Comparison of ENCODE assay signal across 20 cellular contexts in genomic region chr5:20694121-20694520, GRCh38.
"Had no signal": no experiment of that assay in that cellular context is flagged by ENCODE, and none has a peak within 500 bp of the region (broad histone marks: within the 10 kb centered on the region; RNA-seq: fewer than 3 reads in every experiment).

No MANE protein-coding gene starts in this region.

- ATAC-seq: activated CD8-positive, alpha-beta T cell treated with anti-CD3 and anti-CD28 coated beads, Interleukin-2, amount 10 ng/mL, durations not matched to agents 7 days and 5 days; activated naive CD8-positive, alpha-beta T cell treated with anti-CD3 and anti-CD28 coated beads, Interleukin-2, amount 50 U/mL, for 24 hours; left ventricle myocardium superior; naive thymus-derived CD8-positive, alpha-beta T cell; pancreas; sciatic nerve had no signal

- H3K4me1 Mint-ChIP-seq: activated B cell treated with CpG ODN at 0.5 μM for 24 hours; activated naive CD8-positive, alpha-beta T cell treated with anti-CD3 and anti-CD28 coated beads, Interleukin-2, amount 50 U/mL, for 24 hours; endodermal cell; naive thymus-derived CD8-positive, alpha-beta T cell had no signal

- H3K4me1 ChIP-seq: ascending aorta, pancreas, stomach, testis, upper lobe of left lung had no signal

- H3K27ac ChIP-seq: ascending aorta, cardiac muscle cell, dorsolateral prefrontal cortex, pancreas, stomach, testis, upper lobe of left lung had no signal

- H3K4me3 ChIP-seq: ascending aorta, cardiac muscle cell, dorsolateral prefrontal cortex, pancreas, stomach, testis, upper lobe of left lung had no signal

- DNase-seq: activated B cell treated with CpG ODN at 0.5 μM for 24 hours; activated CD4-positive, alpha-beta T cell treated with anti-CD3 and anti-CD28 coated beads for 48 hours; activated CD8-positive, alpha-beta memory T cell treated with anti-CD3 and anti-CD28 coated beads, Interleukin-2, amount 50 U/mL, for 4 hours; activated CD8-positive, alpha-beta T cell treated with anti-CD3 and anti-CD28 coated beads, Interleukin-2, amount 10 ng/mL, durations not matched to agents 7 days and 5 days; activated naive CD8-positive, alpha-beta T cell treated with anti-CD3 and anti-CD28 coated beads, Interleukin-2, amount 50 U/mL, for 24 hours; activated T-cell treated with anti-CD3 and anti-CD28 coated beads, Interleukin-2, amount 50 U/mL, for 48 hours; dorsolateral prefrontal cortex; endodermal cell; erythroblast; hippocampal formation; left ventricle myocardium superior; mesenchymal stem cell; naive thymus-derived CD8-positive, alpha-beta T cell; pancreas; stomach; testis had no signal

- H3K27ac Mint-ChIP-seq: activated B cell treated with CpG ODN at 0.5 μM for 24 hours; activated CD8-positive, alpha-beta T cell treated with anti-CD3 and anti-CD28 coated beads, Interleukin-2, amount 10 ng/mL, durations not matched to agents 7 days and 5 days; activated naive CD8-positive, alpha-beta T cell treated with anti-CD3 and anti-CD28 coated beads, Interleukin-2, amount 50 U/mL, for 24 hours; endodermal cell; naive thymus-derived CD8-positive, alpha-beta T cell had no signal

- H3K27me3 Mint-ChIP-seq: activated B cell treated with CpG ODN at 0.5 μM for 24 hours; activated naive CD8-positive, alpha-beta T cell treated with anti-CD3 and anti-CD28 coated beads, Interleukin-2, amount 50 U/mL, for 24 hours; naive thymus-derived CD8-positive, alpha-beta T cell had no signal

- H3K4me3 Mint-ChIP-seq: activated B cell treated with CpG ODN at 0.5 μM for 24 hours; activated CD8-positive, alpha-beta T cell treated with anti-CD3 and anti-CD28 coated beads, Interleukin-2, amount 10 ng/mL, durations not matched to agents 7 days and 5 days; activated naive CD8-positive, alpha-beta T cell treated with anti-CD3 and anti-CD28 coated beads, Interleukin-2, amount 50 U/mL, for 24 hours; endodermal cell; naive thymus-derived CD8-positive, alpha-beta T cell had no signal

- H3K9me3 Mint-ChIP-seq: endodermal cell had no signal

- H3K36me3 Mint-ChIP-seq: naive thymus-derived CD8-positive, alpha-beta T cell had no signal

- H3K36me3 ChIP-seq: ascending aorta, cardiac muscle cell, pancreas, stomach, upper lobe of left lung had no signal

- H3K27me3 ChIP-seq: ascending aorta, cardiac muscle cell, dorsolateral prefrontal cortex, pancreas, stomach, testis, upper lobe of left lung had no signal
